ENCODE assay signal across 11 cellular contexts in the genomic region with DNA sequence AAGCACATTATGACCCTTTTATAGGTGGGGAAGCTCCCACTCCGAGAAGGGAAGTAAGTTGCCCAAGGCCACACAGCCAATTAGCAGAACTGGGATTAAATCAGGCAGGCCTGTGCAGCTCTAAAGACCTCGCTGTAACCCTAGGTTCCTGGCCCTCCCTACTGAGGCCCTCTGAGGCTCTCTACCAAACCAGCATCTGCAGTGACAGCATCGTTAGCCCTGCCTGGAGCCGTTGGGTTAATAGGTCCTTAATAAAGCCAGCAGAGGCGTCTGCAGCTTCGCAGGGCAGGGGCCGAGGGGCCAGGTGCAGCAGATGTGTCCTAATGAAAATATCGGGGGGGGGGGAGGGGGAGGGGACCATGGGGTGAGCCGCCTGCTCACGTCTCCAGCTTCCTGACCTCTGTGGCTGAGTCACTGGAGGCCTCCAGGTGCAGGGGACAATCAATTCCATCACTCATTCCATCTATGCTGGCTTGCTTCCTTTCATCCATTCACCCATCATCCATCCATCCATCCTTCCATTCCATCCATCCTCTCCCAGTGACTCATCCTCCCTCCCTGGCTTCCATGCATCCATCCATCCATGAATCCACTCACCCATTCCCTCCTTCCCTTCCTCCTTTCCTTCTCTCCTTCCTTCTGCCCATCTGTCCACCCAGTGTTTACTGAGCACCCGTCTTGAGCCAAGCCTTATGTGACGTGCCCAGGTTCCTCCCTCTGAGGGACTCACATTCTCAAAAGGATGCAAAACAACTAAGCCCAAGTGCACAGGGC.
DNase-seq lines count a peak whose midpoint lies in the region; ATAC-seq, FAIRE-seq and TF ChIP-seq lines count a peak whose summit lies in the region.
"Had no signal": no experiment of that assay in that cellular context is flagged by ENCODE, and none has a peak within 500 bp of the region (broad histone marks: within the 10 kb centered on the region; RNA-seq: fewer than 3 reads in every experiment).

No MANE protein-coding gene starts in this region.

- no peak overlapping the region for H3K4me3 ChIP-seq in BE2C (ENCODE audit: low read depth, low read length)
- H3K4me3 ChIP-seq: upper lobe of right lung had no signal

- H3K9me3 ChIP-seq in BE2C = no peaks in the 10 kb centered on the region
- H3K9me3 ChIP-seq: upper lobe of right lung had no signal

- intact Hi-C loops in sciatic nerve (cut with DNase I) = no loop called here

- H3K4me1 ChIP-seq in BE2C = peaks cover 49% of the 10 kb centered on the region

- H3K36me3 ChIP-seq in BE2C = no peaks in the 10 kb centered on the region
- H3K36me3 ChIP-seq: upper lobe of right lung had no signal

- no peak for TF ChIP-seq CTCF in BE2C (IDR thresholded peaks at IDR 0.05; ENCODE audit: low read depth, low read length)
- no peak for TF ChIP-seq CTCF in GM20000 (IDR thresholded peaks at IDR 0.05; ENCODE audit: extremely low read depth, missing control alignments)

- DNase-seq in BE2C = peak; percentile 77
- no peak for DNase-seq in GM12891 (ENCODE audit: insufficient read length, low spot score)
- DNase-seq in RPMI8226 = peak; percentile 92
- DNase-seq in kidney glomerular epithelial cell (lab: John Stamatoyannopoulos, UW) = peak; percentile 58
- no peak for DNase-seq in GM20000 (ENCODE audit: low spot score)
- no peak for DNase-seq in NCI-H146 (lab: John Stamatoyannopoulos, UW)
- DNase-seq in sciatic nerve (ENCODE audit: low spot score) = no peak
- DNase-seq: activated naive CD4-positive, alpha-beta T cell; NCI-H2227 treated with DMSO at 0.1 percent for 48 hours; upper lobe of right lung had no signal

- no peak for TF ChIP-seq POLR2A in GM12891 (IDR thresholded peaks at IDR 0.05; ENCODE audit: low read depth, low read length)

- no peak for FAIRE-seq in GM12891 (lab: Jason Lieb, UNC)

- ATAC-seq in GM19463 (IDR thresholded peaks at IDR 0.05; ENCODE audit: unreplicated experiment) (no peak), sciatic nerve (no peak)
- ATAC-seq: upper lobe of right lung had no signal

- H3K27me3 ChIP-seq in BE2C = no peaks in the 10 kb centered on the region
- H3K27me3 ChIP-seq: upper lobe of right lung had no signal

TF ChIP-seq in GM12891, 5 proteins besides CTCF, POLR2A, EP300 and RAD21:
- TF ChIP-seq PAX5 (IDR thresholded peaks at IDR 0.05; ENCODE audit: insufficient read depth, low read length, severe bottlenecking) (no peak), TAF1 (IDR thresholded peaks at IDR 0.05; ENCODE audit: low read depth, low read length) (no peak), SPI1 (IDR thresholded peaks at IDR 0.05; ENCODE audit: low read depth, low read length) (peak; percentile 23; the same call in 1 of the 2 replicates), POLR2AphosphoS5 (IDR thresholded peaks at IDR 0.05; ENCODE audit: low read depth, low read length) (no peak), POU2F2 (IDR thresholded peaks at IDR 0.05; ENCODE audit: low read depth, low read length) (no peak)

Comparison
In these comparisons a context has a peak if more than half of its experiments do, and no peak if none do; other contexts are left out.
1. DNase-seq: peak in BE2C (single experiment), RPMI8226 (single experiment) and kidney glomerular epithelial cell (single experiment); none in GM12891 (single experiment), GM20000 (single experiment), NCI-H146 (single experiment) and sciatic nerve (single experiment).